In genomic region chr3:138349926-138350665, GRCh38 we compare ENCODE assay signal across 12 cellular contexts. TPM values are rescaled to one million over a fixed set of nuclear protein-coding genes. Genes with fewer than 3 reads are reported as not detected.
DNase-seq lines count a peak whose midpoint lies in the region; ATAC-seq, FAIRE-seq and TF ChIP-seq lines count a peak whose summit lies in the region.
"Had no signal": no experiment of that assay in that cellular context is flagged by ENCODE, and none has a peak within 500 bp of the region (broad histone marks: within the 10 kb centered on the region; RNA-seq: fewer than 3 reads in every experiment).

No MANE protein-coding gene starts in this region.

- FAIRE-seq in endothelial cell of umbilical vein (lab: Jason Lieb, UNC) (peak; percentile 55), H54 (lab: Jason Lieb, UNC) (no peak)
- FAIRE-seq: GM12892, RCC 7860 had no signal

- no peak overlapping the region for H3K9ac ChIP-seq in endothelial cell of umbilical vein (replicated peaks; ENCODE audit: extremely low read depth, insufficient read depth, low read length)

- no peaks in the 10 kb centered on the region for H3K27me3 ChIP-seq in endothelial cell of umbilical vein (ENCODE audit: control insufficient read depth in 2 of 2, insufficient read depth in 2 of 2, low read length in 2 of 2)
- no peaks in the 10 kb centered on the region for H3K27me3 ChIP-seq in vagina

- no peak for TF ChIP-seq CTCF in endothelial cell of umbilical vein (IDR thresholded peaks at IDR 0.05; ENCODE audit: extremely low read depth in 1 of 2, insufficient read depth in 1 of 2, low read depth in 1 of 2, low read length in 2 of 2)
- no peak for TF ChIP-seq CTCF in nephron progenitor cell (IDR thresholded peaks at IDR 0.05)
- no peak for TF ChIP-seq CTCF in vagina (IDR thresholded peaks at IDR 0.05)
- TF ChIP-seq CTCF in GM13977 (IDR thresholded peaks at IDR 0.05; ENCODE audit: extremely low read depth, insufficient read depth, missing control alignments), result no peak

- in situ Hi-C loops in GM13977 (cut with MboI; ENCODE audit: low pct_unique_long_range_greater_than_20kb, low sequenced_read_pairs, unreplicated experiment), result no loop called here

- H3K27ac ChIP-seq in endothelial cell of umbilical vein (ENCODE audit: insufficient read depth, low read depth, low read length), result no peak overlapping the region
- H3K27ac ChIP-seq in vagina, result peak overlapping the region; percentile 91
- H3K27ac ChIP-seq: C4-2B had no signal

- peak overlapping the region; percentile 96 for H3K27ac Mint-ChIP-seq in nephron progenitor cell
- H3K27ac Mint-ChIP-seq: activated CD8-positive, alpha-beta T cell treated with anti-CD3 and anti-CD28 coated beads, Interleukin-2, amount 10 ng/mL, durations not matched to agents 7 days and 5 days had no signal

- no peaks in the 10 kb centered on the region for H3K9me1 ChIP-seq in endothelial cell of umbilical vein (replicated peaks; ENCODE audit: control insufficient read depth, extremely low read depth, insufficient read depth, low read length)

- no peaks in the 10 kb centered on the region for H4K20me1 ChIP-seq in endothelial cell of umbilical vein (replicated peaks; ENCODE audit: control insufficient read depth, extremely low read depth, insufficient read depth, low read length)

- no peak for TF ChIP-seq POLR2A in endothelial cell of umbilical vein (IDR thresholded peaks at IDR 0.05; ENCODE audit: low read depth, low read length)
- no peak for TF ChIP-seq POLR2A in vagina (IDR thresholded peaks at IDR 0.05)
- TF ChIP-seq POLR2A in H54 (IDR thresholded peaks at IDR 0.05; ENCODE audit: low read depth, low read length), result no peak

- no peak overlapping the region for H3K4me3 ChIP-seq in endothelial cell of umbilical vein (replicated peaks in 1 of 3; ENCODE audit: insufficient read depth in 1 of 3, low read depth in 1 of 3, low read length in 3 of 3)
- peak overlapping the region; percentile 57 to 81 for H3K4me3 ChIP-seq in vagina

- peak overlapping the region; percentile 84 for H3K4me3 Mint-ChIP-seq in nephron progenitor cell

- intact Hi-C loops in left cardiac atrium (cut with DNase I), result loop anchor here in 1 of 2 donors (5.0 kb wide), 1 partner anchor 47 kb away; no protein-coding TSS in a partner anchor
- intact Hi-C loops in Right ventricle myocardium inferior (cut with DNase I), result loop anchor here (2.0 to 10.0 kb wide), 3 partner anchors 15 to 565 kb away; no protein-coding TSS in a partner anchor
- intact Hi-C loops in endothelial cell of umbilical vein (cut with micrococcal nuclease), result loop anchor here (2.0 to 10.0 kb wide), 3 partner anchors 233 to 595 kb away; partner anchors contain the start of genes DZIP1L, FOXL2 and FOXL2NB
- intact Hi-C loops in vagina (cut with DNase I), result loop anchor here (5.0 kb wide), 1 partner anchor 37 kb away; no protein-coding TSS in a partner anchor

- DNase-seq in left cardiac atrium, result peak; percentile 49
- DNase-seq in Right ventricle myocardium inferior (ENCODE audit: missing footprints), result no peak
- peak; percentile 11 for DNase-seq in endothelial cell of umbilical vein (ENCODE audit: low read depth, low spot score)
- peak; percentile 9 for DNase-seq in nephron progenitor cell
- DNase-seq in vagina (ENCODE audit: extremely low spot score in 2 of 2), result no peak
- no peak for DNase-seq in GM13977 (ENCODE audit: low spot score)
- DNase-seq in stimulated activated CD4-positive, alpha-beta T cell treated with anti-CD3 and anti-CD28 coated beads, Interleukin-4, amount 100 ng/mL, for 4 hours, result no peak
- DNase-seq in H54 (ENCODE audit: insufficient read length, low spot score), result no peak
- DNase-seq: activated CD8-positive, alpha-beta T cell treated with anti-CD3 and anti-CD28 coated beads, Interleukin-2, amount 10 ng/mL, durations not matched to agents 7 days and 5 days had no signal

- H3K4me2 ChIP-seq in endothelial cell of umbilical vein (ENCODE audit: insufficient read depth, low read length), result no peak overlapping the region

- H3K9me3 ChIP-seq in endothelial cell of umbilical vein (replicated peaks; ENCODE audit: control insufficient read depth, insufficient read depth, low read length), result no peaks in the 10 kb centered on the region
- no peaks in the 10 kb centered on the region for H3K9me3 ChIP-seq in vagina

- CTCF ChIA-PET in endothelial cell of umbilical vein (lab: Charles Lee), result interaction anchor here (0.7 to 1.7 kb wide), 12 partner anchors 14 to 586 kb away, joined by 3 to 7 read pairs (median 4); no protein-coding TSS in a partner anchor

- H3K9me3 Mint-ChIP-seq in nephron progenitor cell, result no peaks in the 10 kb centered on the region

- no peaks in the 10 kb centered on the region for H3K36me3 Mint-ChIP-seq in nephron progenitor cell (ENCODE audit: low read depth)

- peaks cover 27% of the 10 kb centered on the region for H3K4me1 Mint-ChIP-seq in nephron progenitor cell

- ATAC-seq in left cardiac atrium (peak in 1 of 2 donors; percentile 7), Right ventricle myocardium inferior (no peak)
- ATAC-seq: activated CD8-positive, alpha-beta T cell treated with anti-CD3 and anti-CD28 coated beads, Interleukin-2, amount 10 ng/mL, durations not matched to agents 7 days and 5 days had no signal

- H3K27me3 Mint-ChIP-seq in nephron progenitor cell (ENCODE audit: low read depth, poor library complexity), result peaks cover 13% of the 10 kb centered on the region

- POLR2A ChIA-PET in endothelial cell of umbilical vein (lab: Charles Lee), result no interaction called here

- no peaks in the 10 kb centered on the region for H3K79me2 ChIP-seq in endothelial cell of umbilical vein (ENCODE audit: control insufficient read depth, insufficient read depth, low read length)

- peaks cover 3% of the 10 kb centered on the region for H3K4me1 ChIP-seq in endothelial cell of umbilical vein (ENCODE audit: control insufficient read depth, extremely low read depth, insufficient read depth, low read length)
- H3K4me1 ChIP-seq in vagina, result peaks cover 11% of the 10 kb centered on the region

- H3K36me3 ChIP-seq in endothelial cell of umbilical vein (ENCODE audit: control insufficient read depth in 2 of 2, extremely low read depth in 1 of 2, insufficient read depth in 2 of 2, low read length in 2 of 2) (no peaks in the 10 kb centered on the region), vagina (no peaks in the 10 kb centered on the region)

- BruUV-seq in endothelial cell of umbilical vein (replicated peaks; lab: Mats Ljungman, UMichigan), result TSS peak; percentile 14

- dilution Hi-C loops in endothelial cell of umbilical vein (cut with MboI; ENCODE audit: extremely low pct_ligation_motif_present, low sequenced_read_pairs), result no loop called here

- peak overlapping the region; percentile 24 for H2AFZ ChIP-seq in endothelial cell of umbilical vein (ENCODE audit: low read depth, low read length)

TF ChIP-seq in endothelial cell of umbilical vein, 7 proteins besides CTCF, POLR2A, EP300 and RAD21:
- TF ChIP-seq GATA2 (IDR thresholded peaks at IDR 0.05; ENCODE audit: insufficient read depth, insufficient read length, low read depth, low read length) (no peak), JUN (IDR thresholded peaks at IDR 0.05; ENCODE audit: borderline replicate concordance, insufficient read depth, insufficient read length, low read depth) (no peak), EZH2 (IDR thresholded peaks at IDR 0.05; ENCODE audit: borderline replicate concordance, low read depth, low read length, severe bottlenecking) (no peak), FOS (IDR thresholded peaks at IDR 0.05; ENCODE audit: borderline replicate concordance, insufficient read depth, low read length) (no peak), MYC (IDR thresholded peaks at IDR 0.05; ENCODE audit: low read depth, low read length) (no peak), POLR2AphosphoS5 (IDR thresholded peaks at IDR 0.05; ENCODE audit: insufficient read depth, low read depth, low read length) (no peak)
- TF ChIP-seq, protein P1, sequence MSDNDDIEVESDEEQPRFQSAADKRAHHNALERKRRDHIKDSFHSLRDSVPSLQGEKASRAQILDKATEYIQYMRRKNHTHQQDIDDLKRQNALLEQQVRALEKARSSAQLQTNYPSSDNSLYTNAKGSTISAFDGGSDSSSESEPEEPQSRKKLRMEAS (IDR thresholded peaks at IDR 0.05; ENCODE audit: insufficient read depth, insufficient read length), result no peak

RNA-seq across cellular contexts. Expression of gene MRAS, which starts 1.7 kb away (rescaled TPM):
- total RNA-seq in left cardiac atrium (100 to 1,000 TPM; 213 to 242 TPM), Right ventricle myocardium inferior (396 TPM), endothelial cell of umbilical vein (15.5 and 16.5 TPM in 2 replicates), vagina (26.8 TPM)
- polyA plus RNA-seq in endothelial cell of umbilical vein, result 9.4 and 14.6 TPM in 2 replicates
- polyA plus RNA-seq in endothelial cell of umbilical vein (2011; cell fraction: cytosol; rRNA removed), result 9.6 and 9.8 TPM in 2 replicates
- 8.6 and 9.6 TPM in 2 replicates for polyA plus RNA-seq in endothelial cell of umbilical vein (2011; cell fraction: nucleus; rRNA removed)
- 10.1 and 15.6 TPM in 2 replicates for polyA plus RNA-seq in endothelial cell of umbilical vein (2012)
- 11.8 and 12.2 TPM in 2 replicates for polyA minus RNA-seq in endothelial cell of umbilical vein
- 7.0 TPM for polyA minus RNA-seq in endothelial cell of umbilical vein (2011; cell fraction: cytosol; rRNA and poly(A)+ RNA removed)
- polyA minus RNA-seq in endothelial cell of umbilical vein (2011; cell fraction: nucleus; rRNA and poly(A)+ RNA removed), result 2.0 and 4.9 TPM in 2 replicates
- total RNA-seq: activated CD8-positive, alpha-beta T cell treated with anti-CD3 and anti-CD28 coated beads, Interleukin-2, amount 10 ng/mL, durations not matched to agents 7 days and 5 days had no signal

RNA-seq across cellular contexts. Expression of gene NME9, which starts 20.4 kb away (rescaled TPM):
- not detected for total RNA-seq in left cardiac atrium
- not detected for total RNA-seq in Right ventricle myocardium inferior
- not detected in 2 replicates for total RNA-seq in endothelial cell of umbilical vein
- 0.08 TPM in 1 of 2 replicates, not detected in the other for polyA plus RNA-seq in endothelial cell of umbilical vein
- 0.08 TPM in 1 of 2 replicates, not detected in the other for polyA plus RNA-seq in endothelial cell of umbilical vein (2011; cell fraction: cytosol; rRNA removed)
- polyA plus RNA-seq in endothelial cell of umbilical vein (2011; cell fraction: nucleus; rRNA removed), result 0.34 and 0.41 TPM in 2 replicates
- polyA plus RNA-seq in endothelial cell of umbilical vein (2012), result 0.20 and 0.56 TPM in 2 replicates
- not detected in 2 replicates for polyA minus RNA-seq in endothelial cell of umbilical vein
- not detected for polyA minus RNA-seq in endothelial cell of umbilical vein (2011; cell fraction: cytosol; rRNA and poly(A)+ RNA removed)
- polyA minus RNA-seq in endothelial cell of umbilical vein (2011; cell fraction: nucleus; rRNA and poly(A)+ RNA removed), result 0.53 TPM in 1 of 2 replicates, not detected in the other
- total RNA-seq in vagina, result not detected
- total RNA-seq: activated CD8-positive, alpha-beta T cell treated with anti-CD3 and anti-CD28 coated beads, Interleukin-2, amount 10 ng/mL, durations not matched to agents 7 days and 5 days had no signal

Comparison
In these comparisons a context has a peak if more than half of its experiments do, and no peak if none do; other contexts are left out.
1. DNase-seq: peak in left cardiac atrium (single experiment), endothelial cell of umbilical vein (single experiment) and nephron progenitor cell (single experiment); none in Right ventricle myocardium inferior (single experiment), vagina (0 of 2), GM13977 (single experiment), stimulated activated CD4-positive, alpha-beta T cell treated with anti-CD3 and anti-CD28 coated beads, Interleukin-4, amount 100 ng/mL, for 4 hours (0 of 2) and H54 (single experiment).
2. H3K4me3 ChIP-seq: peak in vagina (2 of 2); none in endothelial cell of umbilical vein (0 of 3).